Comparison of ENCODE assay signal across 10 cellular contexts in the genomic region with DNA sequence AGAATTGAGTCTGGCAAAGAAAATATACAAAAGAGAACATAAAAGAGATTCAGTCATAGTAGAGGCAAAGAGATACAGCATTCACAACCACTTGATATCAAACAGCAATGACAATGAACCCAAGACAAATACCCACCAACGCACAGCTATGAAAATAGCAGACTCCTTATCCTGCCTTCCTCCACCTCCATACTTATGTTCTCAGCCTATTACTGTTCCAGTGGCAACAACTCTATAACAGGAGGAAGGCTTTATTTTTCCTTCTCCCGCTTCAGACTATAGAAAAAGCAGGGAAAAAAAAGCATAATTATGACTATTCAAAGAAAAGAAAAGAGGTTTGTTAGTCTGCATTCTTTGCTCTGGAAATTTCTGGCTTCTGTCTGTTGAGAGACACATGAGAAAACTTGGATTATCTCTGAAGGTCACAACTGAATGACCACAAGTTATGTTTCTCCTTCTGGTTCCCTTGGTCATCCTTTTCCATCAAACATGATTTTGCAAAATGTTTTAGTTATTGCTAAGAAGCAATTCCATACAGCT.
DNase-seq lines count a peak whose midpoint lies in the region; ATAC-seq and TF ChIP-seq lines count a peak whose summit lies in the region.
"Had no signal": no experiment of that assay in that cellular context is flagged by ENCODE, and none has a peak within 500 bp of the region (broad histone marks: within the 10 kb centered on the region; RNA-seq: fewer than 3 reads in every experiment).

No MANE protein-coding gene starts in this region.

- no peaks in the 10 kb centered on the region for H3K9me2 ChIP-seq in MM.1S (replicated peaks; ENCODE audit: insufficient read depth, low read length)

- no peak for DNase-seq in Right ventricle myocardium inferior (ENCODE audit: missing footprints)
- DNase-seq in left cardiac atrium: no peak
- DNase-seq in foreskin melanocyte: peak; percentile 49
- peak; percentile 29 for DNase-seq in middle frontal gyrus (ENCODE audit: extremely low spot score, low spot score)
- DNase-seq in upper lobe of right lung: no peak
- DNase-seq in NK-92 (lab: John Stamatoyannopoulos, UW; ENCODE audit: unreplicated experiment): no peak
- no peak for DNase-seq in MM.1S
- DNase-seq: RPMI8226 had no signal

- H3K9me3 ChIP-seq in upper lobe of right lung (no peaks in the 10 kb centered on the region), MM.1S (replicated peaks; ENCODE audit: insufficient read depth, low read length) (no peaks in the 10 kb centered on the region)
- H3K9me3 ChIP-seq: thoracic aorta had no signal

- ATAC-seq in Right ventricle myocardium inferior: peak; percentile 35
- no peak for ATAC-seq in left cardiac atrium
- no peak for ATAC-seq in upper lobe of right lung
- ATAC-seq in GM18520 (IDR thresholded peaks at IDR 0.05; ENCODE audit: unreplicated experiment): no peak

- no peaks in the 10 kb centered on the region for H4K20me1 ChIP-seq in MM.1S (ENCODE audit: insufficient read depth, low read length)

- no peak for TF ChIP-seq CTCF in upper lobe of right lung (IDR thresholded peaks at IDR 0.05)
- no peak for TF ChIP-seq CTCF in MM.1S (IDR thresholded peaks at IDR 0.05; ENCODE audit: low read length)

- H3K27me3 ChIP-seq in upper lobe of right lung (no peaks in the 10 kb centered on the region), MM.1S (replicated peaks; ENCODE audit: insufficient read depth, low read length) (no peaks in the 10 kb centered on the region)

- peaks cover 17% of the 10 kb centered on the region for H3K4me1 ChIP-seq in upper lobe of right lung
- no peaks in the 10 kb centered on the region for H3K4me1 ChIP-seq in MM.1S (ENCODE audit: low read length)

- no peak overlapping the region for H3K9ac ChIP-seq in MM.1S (ENCODE audit: low read length)

- peak overlapping the region; percentile 4 for H3K27ac ChIP-seq in upper lobe of right lung
- H3K27ac ChIP-seq in MM.1S (ENCODE audit: low read length): no peak overlapping the region
- H3K27ac ChIP-seq: thoracic aorta had no signal

- no peak overlapping the region for H3K4me2 ChIP-seq in MM.1S (ENCODE audit: low read depth, low read length)

- no peaks in the 10 kb centered on the region for H3K36me3 ChIP-seq in upper lobe of right lung
- H3K36me3 ChIP-seq in MM.1S (replicated peaks; ENCODE audit: insufficient read depth, low read length): no peaks in the 10 kb centered on the region
- H3K36me3 ChIP-seq: thoracic aorta had no signal

- H3K79me2 ChIP-seq in MM.1S (ENCODE audit: low read length): peaks cover 10% of the 10 kb centered on the region; the same call in 1 of the 2 replicates

- intact Hi-C loops in Right ventricle myocardium inferior (cut with DNase I) (loop anchor here (5.0 kb wide), 1 partner anchor 35 kb away; no protein-coding TSS in a partner anchor), left cardiac atrium (cut with DNase I) (no loop called here), upper lobe of right lung (cut with DNase I) (no loop called here)

- no peak overlapping the region for H2AFZ ChIP-seq in MM.1S (ENCODE audit: low read length)

- H3F3A ChIP-seq in MM.1S (ENCODE audit: insufficient read depth, low read length): no peaks in the 10 kb centered on the region

- H3K4me3 ChIP-seq in upper lobe of right lung (no peak overlapping the region), MM.1S (ENCODE audit: low read length) (no peak overlapping the region)

Comparison
In these comparisons a context has a peak if more than half of its experiments do, and no peak if none do; other contexts are left out.
1. DNase-seq: peak in foreskin melanocyte (single experiment) and middle frontal gyrus (single experiment); none in Right ventricle myocardium inferior (single experiment), left cardiac atrium (single experiment), upper lobe of right lung (single experiment), NK-92 (single experiment) and MM.1S (single experiment).